Comparison of ENCODE assay signal across 2 cellular contexts in the genomic region with DNA sequence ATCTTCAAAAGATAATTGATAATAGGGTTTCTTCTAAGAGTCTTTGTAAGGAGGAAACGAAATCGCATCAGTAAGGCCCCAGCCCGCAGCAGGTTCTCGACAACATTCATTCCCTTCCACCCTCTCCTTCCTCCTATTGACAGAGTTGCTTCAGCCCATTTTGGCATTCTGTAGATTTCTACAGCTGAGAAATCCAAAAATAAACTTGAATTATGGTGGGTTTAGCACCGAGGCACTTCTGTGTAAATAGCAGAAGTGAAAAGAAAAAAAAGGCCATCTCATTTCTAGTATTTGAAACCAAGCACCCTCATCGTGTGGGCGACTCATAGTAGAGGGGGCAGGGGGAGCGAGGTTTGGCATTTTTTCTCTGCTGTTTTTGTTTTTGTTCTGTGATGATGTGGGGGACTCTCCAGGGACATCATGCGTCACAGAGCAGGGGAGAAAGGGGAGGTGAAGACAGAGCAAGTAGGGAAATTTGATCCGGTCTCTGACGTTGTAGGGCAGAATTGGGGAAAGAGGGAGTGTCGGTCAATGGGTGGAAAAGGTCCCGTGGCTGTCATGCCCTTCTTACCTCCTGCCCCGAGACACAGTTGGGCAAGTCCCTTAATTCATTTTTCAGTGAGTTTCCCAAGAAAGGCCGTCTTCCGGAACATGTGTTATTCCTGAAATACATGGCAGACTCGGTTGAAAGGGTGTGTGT.
A peak's percentile ranks its signal among the peaks of the same experiment; 100 is the strongest.
TF ChIP-seq lines count a peak whose summit lies in the region.

No MANE protein-coding gene starts in this region.

TF ChIP-seq in GM12891, 5 proteins besides CTCF, POLR2A, EP300 and RAD21:
- peak; percentile 96 for TF ChIP-seq SPI1 (IDR thresholded peaks at IDR 0.05; ENCODE audit: low read depth, low read length)
- TF ChIP-seq POLR2AphosphoS5 (IDR thresholded peaks at IDR 0.05; ENCODE audit: low read depth, low read length) = peak; percentile 19; the same call in 1 of the 2 replicates
- no peak; the same call in 1 of the 2 replicates for TF ChIP-seq TAF1 (IDR thresholded peaks at IDR 0.05; ENCODE audit: low read depth, low read length)
- TF ChIP-seq PAX5 (IDR thresholded peaks at IDR 0.05; ENCODE audit: insufficient read depth, low read length, severe bottlenecking) = no peak
- TF ChIP-seq POU2F2 (IDR thresholded peaks at IDR 0.05; ENCODE audit: low read depth, low read length) = peak; percentile 83
TF ChIP-seq in GM12891: peak in this region for 3.

TF ChIP-seq in GM12878, 131 proteins besides CTCF, POLR2A, EP300 and RAD21 (continues in another document):
- TF ChIP-seq KAT2A (conservative IDR thresholded peaks at IDR 0.05; ENCODE audit: control insufficient read depth, low read depth, low read length) = no peak
- TF ChIP-seq HDAC2 (IDR thresholded peaks at IDR 0.05) = no peak
- peak; percentile 91; the same call in 1 of the 2 replicates for TF ChIP-seq RCOR1 (conservative IDR thresholded peaks at IDR 0.05; ENCODE audit: low read depth, low read length)
- 0 out of 2 replicates have a peak, but pooled peaks have one; percentile 14 for TF ChIP-seq STAT1 (conservative IDR thresholded peaks at IDR 0.05)
- no peak; the same call in 1 of the 2 replicates for TF ChIP-seq POLR2AphosphoS2 (IDR thresholded peaks at IDR 0.05; ENCODE audit: low read depth, low read length)
- TF ChIP-seq HCFC1 (IDR thresholded peaks at IDR 0.05; ENCODE audit: low read length) = no peak
- TF ChIP-seq ZNF207 (IDR thresholded peaks at IDR 0.05; ENCODE audit: borderline replicate concordance) = peak; percentile 25; the same call in 1 of the 2 replicates
- TF ChIP-seq, protein P1, sequence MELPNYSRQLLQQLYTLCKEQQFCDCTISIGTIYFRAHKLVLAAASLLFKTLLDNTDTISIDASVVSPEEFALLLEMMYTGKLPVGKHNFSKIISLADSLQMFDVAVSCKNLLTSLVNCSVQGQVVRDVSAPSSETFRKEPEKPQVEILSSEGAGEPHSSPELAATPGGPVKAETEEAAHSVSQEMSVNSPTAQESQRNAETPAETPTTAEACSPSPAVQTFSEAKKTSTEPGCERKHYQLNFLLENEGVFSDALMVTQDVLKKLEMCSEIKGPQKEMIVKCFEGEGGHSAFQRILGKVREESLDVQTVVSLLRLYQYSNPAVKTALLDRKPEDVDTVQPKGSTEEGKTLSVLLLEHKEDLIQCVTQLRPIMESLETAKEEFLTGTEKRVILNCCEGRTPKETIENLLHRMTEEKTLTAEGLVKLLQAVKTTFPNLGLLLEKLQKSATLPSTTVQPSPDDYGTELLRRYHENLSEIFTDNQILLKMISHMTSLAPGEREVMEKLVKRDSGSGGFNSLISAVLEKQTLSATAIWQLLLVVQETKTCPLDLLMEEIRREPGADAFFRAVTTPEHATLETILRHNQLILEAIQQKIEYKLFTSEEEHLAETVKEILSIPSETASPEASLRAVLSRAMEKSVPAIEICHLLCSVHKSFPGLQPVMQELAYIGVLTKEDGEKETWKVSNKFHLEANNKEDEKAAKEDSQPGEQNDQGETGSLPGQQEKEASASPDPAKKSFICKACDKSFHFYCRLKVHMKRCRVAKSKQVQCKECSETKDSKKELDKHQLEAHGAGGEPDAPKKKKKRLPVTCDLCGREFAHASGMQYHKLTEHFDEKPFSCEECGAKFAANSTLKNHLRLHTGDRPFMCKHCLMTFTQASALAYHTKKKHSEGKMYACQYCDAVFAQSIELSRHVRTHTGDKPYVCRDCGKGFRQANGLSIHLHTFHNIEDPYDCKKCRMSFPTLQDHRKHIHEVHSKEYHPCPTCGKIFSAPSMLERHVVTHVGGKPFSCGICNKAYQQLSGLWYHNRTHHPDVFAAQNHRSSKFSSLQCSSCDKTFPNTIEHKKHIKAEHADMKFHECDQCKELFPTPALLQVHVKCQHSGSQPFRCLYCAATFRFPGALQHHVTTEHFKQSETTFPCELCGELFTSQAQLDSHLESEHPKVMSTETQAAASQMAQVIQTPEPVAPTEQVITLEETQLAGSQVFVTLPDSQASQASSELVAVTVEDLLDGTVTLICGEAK (IDR thresholded peaks at IDR 0.05; ENCODE audit: borderline replicate concordance) = no peak; the same call in 1 of the 2 replicates
- peak; percentile 100 for TF ChIP-seq NFIC (IDR thresholded peaks at IDR 0.05; ENCODE audit: low read depth, low read length)
- TF ChIP-seq MYB (IDR thresholded peaks at IDR 0.05; ENCODE audit: borderline replicate concordance, low read depth, low read length) = no peak; the same call in 1 of the 2 replicates
- TF ChIP-seq, protein P2, sequence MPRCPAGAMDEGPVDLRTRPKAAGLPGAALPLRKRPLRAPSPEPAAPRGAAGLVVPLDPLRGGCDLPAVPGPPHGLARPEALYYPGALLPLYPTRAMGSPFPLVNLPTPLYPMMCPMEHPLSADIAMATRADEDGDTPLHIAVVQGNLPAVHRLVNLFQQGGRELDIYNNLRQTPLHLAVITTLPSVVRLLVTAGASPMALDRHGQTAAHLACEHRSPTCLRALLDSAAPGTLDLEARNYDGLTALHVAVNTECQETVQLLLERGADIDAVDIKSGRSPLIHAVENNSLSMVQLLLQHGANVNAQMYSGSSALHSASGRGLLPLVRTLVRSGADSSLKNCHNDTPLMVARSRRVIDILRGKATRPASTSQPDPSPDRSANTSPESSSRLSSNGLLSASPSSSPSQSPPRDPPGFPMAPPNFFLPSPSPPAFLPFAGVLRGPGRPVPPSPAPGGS (IDR thresholded peaks at IDR 0.05; ENCODE audit: borderline replicate concordance, insufficient read depth, low read depth, low read length, poor library complexity, severe bottlenecking) = peak; percentile 74
- TF ChIP-seq, protein P3, sequence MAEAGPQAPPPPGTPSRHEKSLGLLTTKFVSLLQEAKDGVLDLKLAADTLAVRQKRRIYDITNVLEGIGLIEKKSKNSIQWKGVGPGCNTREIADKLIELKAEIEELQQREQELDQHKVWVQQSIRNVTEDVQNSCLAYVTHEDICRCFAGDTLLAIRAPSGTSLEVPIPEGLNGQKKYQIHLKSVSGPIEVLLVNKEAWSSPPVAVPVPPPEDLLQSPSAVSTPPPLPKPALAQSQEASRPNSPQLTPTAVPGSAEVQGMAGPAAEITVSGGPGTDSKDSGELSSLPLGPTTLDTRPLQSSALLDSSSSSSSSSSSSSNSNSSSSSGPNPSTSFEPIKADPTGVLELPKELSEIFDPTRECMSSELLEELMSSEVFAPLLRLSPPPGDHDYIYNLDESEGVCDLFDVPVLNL (IDR thresholded peaks at IDR 0.05; ENCODE audit: low read depth, low read length) = no peak
- TF ChIP-seq, protein P4, sequence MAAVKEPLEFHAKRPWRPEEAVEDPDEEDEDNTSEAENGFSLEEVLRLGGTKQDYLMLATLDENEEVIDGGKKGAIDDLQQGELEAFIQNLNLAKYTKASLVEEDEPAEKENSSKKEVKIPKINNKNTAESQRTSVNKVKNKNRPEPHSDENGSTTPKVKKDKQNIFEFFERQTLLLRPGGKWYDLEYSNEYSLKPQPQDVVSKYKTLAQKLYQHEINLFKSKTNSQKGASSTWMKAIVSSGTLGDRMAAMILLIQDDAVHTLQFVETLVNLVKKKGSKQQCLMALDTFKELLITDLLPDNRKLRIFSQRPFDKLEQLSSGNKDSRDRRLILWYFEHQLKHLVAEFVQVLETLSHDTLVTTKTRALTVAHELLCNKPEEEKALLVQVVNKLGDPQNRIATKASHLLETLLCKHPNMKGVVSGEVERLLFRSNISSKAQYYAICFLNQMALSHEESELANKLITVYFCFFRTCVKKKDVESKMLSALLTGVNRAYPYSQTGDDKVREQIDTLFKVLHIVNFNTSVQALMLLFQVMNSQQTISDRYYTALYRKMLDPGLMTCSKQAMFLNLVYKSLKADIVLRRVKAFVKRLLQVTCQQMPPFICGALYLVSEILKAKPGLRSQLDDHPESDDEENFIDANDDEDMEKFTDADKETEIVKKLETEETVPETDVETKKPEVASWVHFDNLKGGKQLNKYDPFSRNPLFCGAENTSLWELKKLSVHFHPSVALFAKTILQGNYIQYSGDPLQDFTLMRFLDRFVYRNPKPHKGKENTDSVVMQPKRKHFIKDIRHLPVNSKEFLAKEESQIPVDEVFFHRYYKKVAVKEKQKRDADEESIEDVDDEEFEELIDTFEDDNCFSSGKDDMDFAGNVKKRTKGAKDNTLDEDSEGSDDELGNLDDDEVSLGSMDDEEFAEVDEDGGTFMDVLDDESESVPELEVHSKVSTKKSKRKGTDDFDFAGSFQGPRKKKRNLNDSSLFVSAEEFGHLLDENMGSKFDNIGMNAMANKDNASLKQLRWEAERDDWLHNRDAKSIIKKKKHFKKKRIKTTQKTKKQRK (IDR thresholded peaks at IDR 0.05; ENCODE audit: low read depth, low read length) = no peak
- TF ChIP-seq, protein P5, sequence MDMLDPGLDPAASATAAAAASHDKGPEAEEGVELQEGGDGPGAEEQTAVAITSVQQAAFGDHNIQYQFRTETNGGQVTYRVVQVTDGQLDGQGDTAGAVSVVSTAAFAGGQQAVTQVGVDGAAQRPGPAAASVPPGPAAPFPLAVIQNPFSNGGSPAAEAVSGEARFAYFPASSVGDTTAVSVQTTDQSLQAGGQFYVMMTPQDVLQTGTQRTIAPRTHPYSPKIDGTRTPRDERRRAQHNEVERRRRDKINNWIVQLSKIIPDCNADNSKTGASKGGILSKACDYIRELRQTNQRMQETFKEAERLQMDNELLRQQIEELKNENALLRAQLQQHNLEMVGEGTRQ (IDR thresholded peaks at IDR 0.05; ENCODE audit: borderline replicate concordance, low read depth, low read length) = no peak
- TF ChIP-seq, protein P6, sequence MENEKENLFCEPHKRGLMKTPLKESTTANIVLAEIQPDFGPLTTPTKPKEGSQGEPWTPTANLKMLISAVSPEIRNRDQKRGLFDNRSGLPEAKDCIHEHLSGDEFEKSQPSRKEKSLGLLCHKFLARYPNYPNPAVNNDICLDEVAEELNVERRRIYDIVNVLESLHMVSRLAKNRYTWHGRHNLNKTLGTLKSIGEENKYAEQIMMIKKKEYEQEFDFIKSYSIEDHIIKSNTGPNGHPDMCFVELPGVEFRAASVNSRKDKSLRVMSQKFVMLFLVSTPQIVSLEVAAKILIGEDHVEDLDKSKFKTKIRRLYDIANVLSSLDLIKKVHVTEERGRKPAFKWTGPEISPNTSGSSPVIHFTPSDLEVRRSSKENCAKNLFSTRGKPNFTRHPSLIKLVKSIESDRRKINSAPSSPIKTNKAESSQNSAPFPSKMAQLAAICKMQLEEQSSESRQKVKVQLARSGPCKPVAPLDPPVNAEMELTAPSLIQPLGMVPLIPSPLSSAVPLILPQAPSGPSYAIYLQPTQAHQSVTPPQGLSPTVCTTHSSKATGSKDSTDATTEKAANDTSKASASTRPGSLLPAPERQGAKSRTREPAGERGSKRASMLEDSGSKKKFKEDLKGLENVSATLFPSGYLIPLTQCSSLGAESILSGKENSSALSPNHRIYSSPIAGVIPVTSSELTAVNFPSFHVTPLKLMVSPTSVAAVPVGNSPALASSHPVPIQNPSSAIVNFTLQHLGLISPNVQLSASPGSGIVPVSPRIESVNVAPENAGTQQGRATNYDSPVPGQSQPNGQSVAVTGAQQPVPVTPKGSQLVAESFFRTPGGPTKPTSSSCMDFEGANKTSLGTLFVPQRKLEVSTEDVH (IDR thresholded peaks at IDR 0.05; ENCODE audit: low read depth, partially characterized antibody) = peak; percentile 34
- peak; percentile 66; the same call in 1 of the 2 replicates for TF ChIP-seq YY1 (IDR thresholded peaks at IDR 0.05; ENCODE audit: low read depth, low read length)
- peak; percentile 84 for TF ChIP-seq NR2F1 (conservative IDR thresholded peaks at IDR 0.05)
- TF ChIP-seq ASH2L (IDR thresholded peaks at IDR 0.05; ENCODE audit: borderline replicate concordance, low read depth) = no peak; the same call in 1 of the 2 replicates
- peak; percentile 35 for TF ChIP-seq SIX5 (IDR thresholded peaks at IDR 0.05; ENCODE audit: low read depth, low read length, severe bottlenecking)
- no peak for TF ChIP-seq SMAD5 (IDR thresholded peaks at IDR 0.05; ENCODE audit: low read depth)
- TF ChIP-seq GABPA (IDR thresholded peaks at IDR 0.05; ENCODE audit: low read depth) = peak; percentile 63; the same call in 1 of the 2 replicates
- TF ChIP-seq MEF2A (IDR thresholded peaks at IDR 0.05; ENCODE audit: insufficient read depth, low read depth, low read length) = peak; percentile 100
- peak; percentile 45; the same call in 1 of the 2 replicates for TF ChIP-seq NR2C1 (IDR thresholded peaks at IDR 0.05)
- TF ChIP-seq CBX3 (IDR thresholded peaks at IDR 0.05; ENCODE audit: borderline replicate concordance, low read depth) = no peak
- TF ChIP-seq, protein P7, sequence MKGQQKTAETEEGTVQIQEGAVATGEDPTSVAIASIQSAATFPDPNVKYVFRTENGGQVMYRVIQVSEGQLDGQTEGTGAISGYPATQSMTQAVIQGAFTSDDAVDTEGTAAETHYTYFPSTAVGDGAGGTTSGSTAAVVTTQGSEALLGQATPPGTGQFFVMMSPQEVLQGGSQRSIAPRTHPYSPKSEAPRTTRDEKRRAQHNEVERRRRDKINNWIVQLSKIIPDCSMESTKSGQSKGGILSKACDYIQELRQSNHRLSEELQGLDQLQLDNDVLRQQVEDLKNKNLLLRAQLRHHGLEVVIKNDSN (IDR thresholded peaks at IDR 0.05; ENCODE audit: borderline replicate concordance, extremely low read length, insufficient read depth, low read depth, low read length) = no peak
- peak; percentile 89 for TF ChIP-seq SMAD1 (IDR thresholded peaks at IDR 0.05; ENCODE audit: low read depth, partially characterized antibody)
- peak; percentile 84; the same call in 1 of the 2 replicates for TF ChIP-seq BACH1 (IDR thresholded peaks at IDR 0.05; ENCODE audit: borderline replicate concordance)
- peak; percentile 95 for TF ChIP-seq ATF7 (IDR thresholded peaks at IDR 0.05; ENCODE audit: low read depth)
- TF ChIP-seq, protein P8, sequence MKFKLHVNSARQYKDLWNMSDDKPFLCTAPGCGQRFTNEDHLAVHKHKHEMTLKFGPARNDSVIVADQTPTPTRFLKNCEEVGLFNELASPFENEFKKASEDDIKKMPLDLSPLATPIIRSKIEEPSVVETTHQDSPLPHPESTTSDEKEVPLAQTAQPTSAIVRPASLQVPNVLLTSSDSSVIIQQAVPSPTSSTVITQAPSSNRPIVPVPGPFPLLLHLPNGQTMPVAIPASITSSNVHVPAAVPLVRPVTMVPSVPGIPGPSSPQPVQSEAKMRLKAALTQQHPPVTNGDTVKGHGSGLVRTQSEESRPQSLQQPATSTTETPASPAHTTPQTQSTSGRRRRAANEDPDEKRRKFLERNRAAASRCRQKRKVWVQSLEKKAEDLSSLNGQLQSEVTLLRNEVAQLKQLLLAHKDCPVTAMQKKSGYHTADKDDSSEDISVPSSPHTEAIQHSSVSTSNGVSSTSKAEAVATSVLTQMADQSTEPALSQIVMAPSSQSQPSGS (IDR thresholded peaks at IDR 0.05; ENCODE audit: low read length) = peak; percentile 99
- no peak for TF ChIP-seq EZH2 (IDR thresholded peaks at IDR 0.05; ENCODE audit: borderline replicate concordance, control insufficient read depth, low read depth, low read length)
- TF ChIP-seq, protein P9, sequence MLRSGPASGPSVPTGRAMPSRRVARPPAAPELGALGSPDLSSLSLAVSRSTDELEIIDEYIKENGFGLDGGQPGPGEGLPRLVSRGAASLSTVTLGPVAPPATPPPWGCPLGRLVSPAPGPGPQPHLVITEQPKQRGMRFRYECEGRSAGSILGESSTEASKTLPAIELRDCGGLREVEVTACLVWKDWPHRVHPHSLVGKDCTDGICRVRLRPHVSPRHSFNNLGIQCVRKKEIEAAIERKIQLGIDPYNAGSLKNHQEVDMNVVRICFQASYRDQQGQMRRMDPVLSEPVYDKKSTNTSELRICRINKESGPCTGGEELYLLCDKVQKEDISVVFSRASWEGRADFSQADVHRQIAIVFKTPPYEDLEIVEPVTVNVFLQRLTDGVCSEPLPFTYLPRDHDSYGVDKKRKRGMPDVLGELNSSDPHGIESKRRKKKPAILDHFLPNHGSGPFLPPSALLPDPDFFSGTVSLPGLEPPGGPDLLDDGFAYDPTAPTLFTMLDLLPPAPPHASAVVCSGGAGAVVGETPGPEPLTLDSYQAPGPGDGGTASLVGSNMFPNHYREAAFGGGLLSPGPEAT (IDR thresholded peaks at IDR 0.05; ENCODE audit: low read depth) = peak; percentile 100
- no peak for TF ChIP-seq TAF1 (IDR thresholded peaks at IDR 0.05; ENCODE audit: borderline replicate concordance, low read depth, low read length)
- TF ChIP-seq EGR1 (IDR thresholded peaks at IDR 0.05; ENCODE audit: borderline replicate concordance in 1 of 2, low read depth in 2 of 2, low read length in 2 of 2) = peak in 1 of 2 experiments; percentile 83; a peak in 1 of 3 replicates
- peak; percentile 91; the same call in 1 of the 2 replicates for TF ChIP-seq ZNF217 (IDR thresholded peaks at IDR 0.05)
